In the genomic region with DNA sequence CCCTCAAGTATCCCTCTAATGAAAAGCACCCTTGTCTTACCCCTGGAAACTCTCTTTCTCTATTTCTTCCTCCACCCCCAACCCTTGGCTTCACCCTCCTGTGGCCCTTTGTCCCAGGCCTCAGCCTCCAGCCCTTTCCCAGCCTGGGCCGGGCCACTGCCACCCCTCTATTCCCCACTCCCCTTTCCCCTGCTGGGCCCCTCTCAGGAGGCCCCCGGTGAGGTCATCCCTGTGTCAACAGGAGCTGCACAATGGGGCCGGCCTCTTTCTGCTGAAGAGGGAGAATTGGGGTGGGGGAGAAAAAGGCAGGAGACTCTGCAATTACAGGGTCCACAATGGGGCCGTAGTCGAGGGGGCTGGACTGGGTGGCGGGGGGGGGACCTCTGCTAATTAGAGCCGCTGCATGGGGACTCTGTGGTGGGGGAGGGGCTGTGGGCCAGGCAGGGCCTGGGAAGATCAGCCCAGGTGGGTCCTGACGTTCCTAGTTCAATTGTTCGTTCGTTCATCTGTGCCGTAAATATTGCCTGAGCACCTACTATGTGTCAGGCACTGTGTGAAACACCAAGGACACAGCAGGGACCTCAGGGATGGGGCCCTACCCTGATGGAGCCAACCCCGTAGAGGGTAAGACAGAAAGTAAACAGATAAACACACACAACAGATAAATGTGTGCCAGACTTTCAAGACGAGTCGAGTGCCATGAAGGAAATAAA, we compare ENCODE assay signal across 1 cellular context.
A peak's percentile ranks its signal among the peaks of the same experiment; 100 is the strongest.
TF ChIP-seq lines count a peak whose summit lies in the region.

No MANE protein-coding gene starts in this region.

TF ChIP-seq in HepG2, 621 proteins besides CTCF, POLR2A, EP300 and RAD21 (continued from another document and continues in another):
- TF ChIP-seq, protein P1, sequence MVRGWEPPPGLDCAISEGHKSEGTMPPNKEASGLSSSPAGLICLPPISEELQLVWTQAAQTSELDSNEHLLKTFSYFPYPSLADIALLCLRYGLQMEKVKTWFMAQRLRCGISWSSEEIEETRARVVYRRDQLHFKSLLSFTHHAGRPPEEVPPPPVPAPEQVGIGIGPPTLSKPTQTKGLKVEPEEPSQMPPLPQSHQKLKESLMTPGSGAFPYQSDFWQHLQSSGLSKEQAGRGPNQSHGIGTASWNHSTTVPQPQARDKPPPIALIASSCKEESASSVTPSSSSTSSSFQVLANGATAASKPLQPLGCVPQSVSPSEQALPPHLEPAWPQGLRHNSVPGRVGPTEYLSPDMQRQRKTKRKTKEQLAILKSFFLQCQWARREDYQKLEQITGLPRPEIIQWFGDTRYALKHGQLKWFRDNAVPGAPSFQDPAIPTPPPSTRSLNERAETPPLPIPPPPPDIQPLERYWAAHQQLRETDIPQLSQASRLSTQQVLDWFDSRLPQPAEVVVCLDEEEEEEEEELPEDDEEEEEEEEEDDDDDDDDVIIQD (CRISPR knock-in tag; IDR thresholded peaks at IDR 0.05; ENCODE audit: low read depth), result no peak
- TF ChIP-seq, protein P2, sequence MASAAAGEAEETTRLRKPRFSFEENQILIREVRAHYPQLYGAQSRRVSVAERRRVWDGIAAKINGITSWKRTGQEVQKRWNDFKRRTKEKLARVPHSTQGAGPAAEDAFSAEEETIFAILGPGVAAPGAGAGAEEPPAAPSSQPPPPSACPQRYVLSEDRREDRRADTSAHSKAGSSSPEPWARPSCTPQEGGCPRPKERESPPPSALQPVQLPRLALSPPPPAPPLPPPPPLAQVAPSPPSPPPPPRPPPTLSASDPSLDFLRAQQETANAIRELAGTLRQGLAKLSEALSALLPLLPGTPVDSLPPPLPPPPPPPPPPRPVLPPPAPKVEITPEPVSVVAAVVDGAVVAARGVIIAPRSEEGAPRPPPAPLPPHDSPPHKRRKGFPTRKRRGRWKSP (CRISPR knock-in tag; IDR thresholded peaks at IDR 0.05), result no peak
- TF ChIP-seq, protein P3, sequence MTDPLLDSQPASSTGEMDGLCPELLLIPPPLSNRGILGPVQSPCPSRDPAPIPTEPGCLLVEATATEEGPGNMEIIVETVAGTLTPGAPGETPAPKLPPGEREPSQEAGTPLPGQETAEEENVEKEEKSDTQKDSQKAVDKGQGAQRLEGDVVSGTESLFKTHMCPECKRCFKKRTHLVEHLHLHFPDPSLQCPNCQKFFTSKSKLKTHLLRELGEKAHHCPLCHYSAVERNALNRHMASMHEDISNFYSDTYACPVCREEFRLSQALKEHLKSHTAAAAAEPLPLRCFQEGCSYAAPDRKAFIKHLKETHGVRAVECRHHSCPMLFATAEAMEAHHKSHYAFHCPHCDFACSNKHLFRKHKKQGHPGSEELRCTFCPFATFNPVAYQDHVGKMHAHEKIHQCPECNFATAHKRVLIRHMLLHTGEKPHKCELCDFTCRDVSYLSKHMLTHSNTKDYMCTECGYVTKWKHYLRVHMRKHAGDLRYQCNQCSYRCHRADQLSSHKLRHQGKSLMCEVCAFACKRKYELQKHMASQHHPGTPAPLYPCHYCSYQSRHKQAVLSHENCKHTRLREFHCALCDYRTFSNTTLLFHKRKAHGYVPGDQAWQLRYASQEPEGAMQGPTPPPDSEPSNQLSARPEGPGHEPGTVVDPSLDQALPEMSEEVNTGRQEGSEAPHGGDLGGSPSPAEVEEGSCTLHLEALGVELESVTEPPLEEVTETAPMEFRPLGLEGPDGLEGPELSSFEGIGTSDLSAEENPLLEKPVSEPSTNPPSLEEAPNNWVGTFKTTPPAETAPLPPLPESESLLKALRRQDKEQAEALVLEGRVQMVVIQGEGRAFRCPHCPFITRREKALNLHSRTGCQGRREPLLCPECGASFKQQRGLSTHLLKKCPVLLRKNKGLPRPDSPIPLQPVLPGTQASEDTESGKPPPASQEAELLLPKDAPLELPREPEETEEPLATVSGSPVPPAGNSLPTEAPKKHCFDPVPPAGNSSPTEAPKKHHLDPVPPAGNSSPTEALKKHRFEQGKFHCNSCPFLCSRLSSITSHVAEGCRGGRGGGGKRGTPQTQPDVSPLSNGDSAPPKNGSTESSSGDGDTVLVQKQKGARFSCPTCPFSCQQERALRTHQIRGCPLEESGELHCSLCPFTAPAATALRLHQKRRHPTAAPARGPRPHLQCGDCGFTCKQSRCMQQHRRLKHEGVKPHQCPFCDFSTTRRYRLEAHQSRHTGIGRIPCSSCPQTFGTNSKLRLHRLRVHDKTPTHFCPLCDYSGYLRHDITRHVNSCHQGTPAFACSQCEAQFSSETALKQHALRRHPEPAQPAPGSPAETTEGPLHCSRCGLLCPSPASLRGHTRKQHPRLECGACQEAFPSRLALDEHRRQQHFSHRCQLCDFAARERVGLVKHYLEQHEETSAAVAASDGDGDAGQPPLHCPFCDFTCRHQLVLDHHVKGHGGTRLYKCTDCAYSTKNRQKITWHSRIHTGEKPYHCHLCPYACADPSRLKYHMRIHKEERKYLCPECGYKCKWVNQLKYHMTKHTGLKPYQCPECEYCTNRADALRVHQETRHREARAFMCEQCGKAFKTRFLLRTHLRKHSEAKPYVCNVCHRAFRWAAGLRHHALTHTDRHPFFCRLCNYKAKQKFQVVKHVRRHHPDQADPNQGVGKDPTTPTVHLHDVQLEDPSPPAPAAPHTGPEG (CRISPR knock-in tag; IDR thresholded peaks at IDR 0.05), result no peak
- TF ChIP-seq, protein P4, sequence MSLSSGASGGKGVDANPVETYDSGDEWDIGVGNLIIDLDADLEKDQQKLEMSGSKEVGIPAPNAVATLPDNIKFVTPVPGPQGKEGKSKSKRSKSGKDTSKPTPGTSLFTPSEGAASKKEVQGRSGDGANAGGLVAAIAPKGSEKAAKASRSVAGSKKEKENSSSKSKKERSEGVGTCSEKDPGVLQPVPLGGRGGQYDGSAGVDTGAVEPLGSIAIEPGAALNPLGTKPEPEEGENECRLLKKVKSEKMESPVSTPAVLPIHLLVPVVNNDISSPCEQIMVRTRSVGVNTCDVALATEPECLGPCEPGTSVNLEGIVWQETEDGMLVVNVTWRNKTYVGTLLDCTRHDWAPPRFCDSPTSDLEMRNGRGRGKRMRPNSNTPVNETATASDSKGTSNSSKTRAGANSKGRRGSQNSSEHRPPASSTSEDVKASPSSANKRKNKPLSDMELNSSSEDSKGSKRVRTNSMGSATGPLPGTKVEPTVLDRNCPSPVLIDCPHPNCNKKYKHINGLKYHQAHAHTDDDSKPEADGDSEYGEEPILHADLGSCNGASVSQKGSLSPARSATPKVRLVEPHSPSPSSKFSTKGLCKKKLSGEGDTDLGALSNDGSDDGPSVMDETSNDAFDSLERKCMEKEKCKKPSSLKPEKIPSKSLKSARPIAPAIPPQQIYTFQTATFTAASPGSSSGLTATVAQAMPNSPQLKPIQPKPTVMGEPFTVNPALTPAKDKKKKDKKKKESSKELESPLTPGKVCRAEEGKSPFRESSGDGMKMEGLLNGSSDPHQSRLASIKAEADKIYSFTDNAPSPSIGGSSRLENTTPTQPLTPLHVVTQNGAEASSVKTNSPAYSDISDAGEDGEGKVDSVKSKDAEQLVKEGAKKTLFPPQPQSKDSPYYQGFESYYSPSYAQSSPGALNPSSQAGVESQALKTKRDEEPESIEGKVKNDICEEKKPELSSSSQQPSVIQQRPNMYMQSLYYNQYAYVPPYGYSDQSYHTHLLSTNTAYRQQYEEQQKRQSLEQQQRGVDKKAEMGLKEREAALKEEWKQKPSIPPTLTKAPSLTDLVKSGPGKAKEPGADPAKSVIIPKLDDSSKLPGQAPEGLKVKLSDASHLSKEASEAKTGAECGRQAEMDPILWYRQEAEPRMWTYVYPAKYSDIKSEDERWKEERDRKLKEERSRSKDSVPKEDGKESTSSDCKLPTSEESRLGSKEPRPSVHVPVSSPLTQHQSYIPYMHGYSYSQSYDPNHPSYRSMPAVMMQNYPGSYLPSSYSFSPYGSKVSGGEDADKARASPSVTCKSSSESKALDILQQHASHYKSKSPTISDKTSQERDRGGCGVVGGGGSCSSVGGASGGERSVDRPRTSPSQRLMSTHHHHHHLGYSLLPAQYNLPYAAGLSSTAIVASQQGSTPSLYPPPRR (CRISPR knock-in tag; IDR thresholded peaks at IDR 0.05; ENCODE audit: borderline replicate concordance), result no peak
- TF ChIP-seq ZNF282 (IDR thresholded peaks at IDR 0.05; ENCODE audit: partially characterized antibody) (no peak), ZSCAN29 (CRISPR knock-in tag; conservative IDR thresholded peaks at IDR 0.05) (no peak), EED (CRISPR knock-in tag; IDR thresholded peaks at IDR 0.05) (no peak), TOPORS (CRISPR knock-in tag; IDR thresholded peaks at IDR 0.05) (no peak), ZNF468 (CRISPR knock-in tag; IDR thresholded peaks at IDR 0.05) (no peak), NFYB (CRISPR knock-in tag; IDR thresholded peaks at IDR 0.05) (no peak), RBM22 (optimal IDR thresholded peaks at IDR 0.05; ENCODE audit: low read length) (no peak), MED8 (CRISPR knock-in tag; IDR thresholded peaks at IDR 0.05; ENCODE audit: insufficient replicate concordance) (no peak), ZNF552 (CRISPR knock-in tag; IDR thresholded peaks at IDR 0.05; ENCODE audit: borderline replicate concordance) (no peak), ZNF446 (CRISPR knock-in tag; IDR thresholded peaks at IDR 0.05) (no peak), GATAD1 (CRISPR knock-in tag; IDR thresholded peaks at IDR 0.05) (no peak), NFRKB (IDR thresholded peaks at IDR 0.05) (no peak), ZC3H13 (CRISPR knock-in tag; IDR thresholded peaks at IDR 0.05) (no peak), ZFP36 (IDR thresholded peaks at IDR 0.05; ENCODE audit: borderline replicate concordance, low read depth, low read length, partially characterized antibody) (no peak), SRSF4 (IDR thresholded peaks at IDR 0.05; ENCODE audit: low read depth, low read length, poor library complexity, severe bottlenecking) (no peak), IRF2 (CRISPR knock-in tag; IDR thresholded peaks at IDR 0.05) (peak; percentile 45; the same call in 1 of the 2 replicates)
- TF ChIP-seq, protein P5, sequence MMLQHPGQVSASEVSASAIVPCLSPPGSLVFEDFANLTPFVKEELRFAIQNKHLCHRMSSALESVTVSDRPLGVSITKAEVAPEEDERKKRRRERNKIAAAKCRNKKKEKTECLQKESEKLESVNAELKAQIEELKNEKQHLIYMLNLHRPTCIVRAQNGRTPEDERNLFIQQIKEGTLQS (CRISPR knock-in tag; IDR thresholded peaks at IDR 0.05), result peak; percentile 99
- TF ChIP-seq, protein P6, sequence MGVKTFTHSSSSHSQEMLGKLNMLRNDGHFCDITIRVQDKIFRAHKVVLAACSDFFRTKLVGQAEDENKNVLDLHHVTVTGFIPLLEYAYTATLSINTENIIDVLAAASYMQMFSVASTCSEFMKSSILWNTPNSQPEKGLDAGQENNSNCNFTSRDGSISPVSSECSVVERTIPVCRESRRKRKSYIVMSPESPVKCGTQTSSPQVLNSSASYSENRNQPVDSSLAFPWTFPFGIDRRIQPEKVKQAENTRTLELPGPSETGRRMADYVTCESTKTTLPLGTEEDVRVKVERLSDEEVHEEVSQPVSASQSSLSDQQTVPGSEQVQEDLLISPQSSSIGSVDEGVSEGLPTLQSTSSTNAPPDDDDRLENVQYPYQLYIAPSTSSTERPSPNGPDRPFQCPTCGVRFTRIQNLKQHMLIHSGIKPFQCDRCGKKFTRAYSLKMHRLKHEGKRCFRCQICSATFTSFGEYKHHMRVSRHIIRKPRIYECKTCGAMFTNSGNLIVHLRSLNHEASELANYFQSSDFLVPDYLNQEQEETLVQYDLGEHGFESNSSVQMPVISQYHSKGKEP (CRISPR knock-in tag; IDR thresholded peaks at IDR 0.05), result no peak
- TF ChIP-seq, protein P7, sequence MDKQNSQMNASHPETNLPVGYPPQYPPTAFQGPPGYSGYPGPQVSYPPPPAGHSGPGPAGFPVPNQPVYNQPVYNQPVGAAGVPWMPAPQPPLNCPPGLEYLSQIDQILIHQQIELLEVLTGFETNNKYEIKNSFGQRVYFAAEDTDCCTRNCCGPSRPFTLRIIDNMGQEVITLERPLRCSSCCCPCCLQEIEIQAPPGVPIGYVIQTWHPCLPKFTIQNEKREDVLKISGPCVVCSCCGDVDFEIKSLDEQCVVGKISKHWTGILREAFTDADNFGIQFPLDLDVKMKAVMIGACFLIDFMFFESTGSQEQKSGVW (CRISPR knock-in tag; IDR thresholded peaks at IDR 0.05; ENCODE audit: borderline replicate concordance), result no peak
- TF ChIP-seq, protein P8, sequence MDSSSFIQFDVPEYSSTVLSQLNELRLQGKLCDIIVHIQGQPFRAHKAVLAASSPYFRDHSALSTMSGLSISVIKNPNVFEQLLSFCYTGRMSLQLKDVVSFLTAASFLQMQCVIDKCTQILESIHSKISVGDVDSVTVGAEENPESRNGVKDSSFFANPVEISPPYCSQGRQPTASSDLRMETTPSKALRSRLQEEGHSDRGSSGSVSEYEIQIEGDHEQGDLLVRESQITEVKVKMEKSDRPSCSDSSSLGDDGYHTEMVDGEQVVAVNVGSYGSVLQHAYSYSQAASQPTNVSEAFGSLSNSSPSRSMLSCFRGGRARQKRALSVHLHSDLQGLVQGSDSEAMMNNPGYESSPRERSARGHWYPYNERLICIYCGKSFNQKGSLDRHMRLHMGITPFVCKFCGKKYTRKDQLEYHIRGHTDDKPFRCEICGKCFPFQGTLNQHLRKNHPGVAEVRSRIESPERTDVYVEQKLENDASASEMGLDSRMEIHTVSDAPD (CRISPR knock-in tag; IDR thresholded peaks at IDR 0.05), result no peak
- TF ChIP-seq, protein P9, sequence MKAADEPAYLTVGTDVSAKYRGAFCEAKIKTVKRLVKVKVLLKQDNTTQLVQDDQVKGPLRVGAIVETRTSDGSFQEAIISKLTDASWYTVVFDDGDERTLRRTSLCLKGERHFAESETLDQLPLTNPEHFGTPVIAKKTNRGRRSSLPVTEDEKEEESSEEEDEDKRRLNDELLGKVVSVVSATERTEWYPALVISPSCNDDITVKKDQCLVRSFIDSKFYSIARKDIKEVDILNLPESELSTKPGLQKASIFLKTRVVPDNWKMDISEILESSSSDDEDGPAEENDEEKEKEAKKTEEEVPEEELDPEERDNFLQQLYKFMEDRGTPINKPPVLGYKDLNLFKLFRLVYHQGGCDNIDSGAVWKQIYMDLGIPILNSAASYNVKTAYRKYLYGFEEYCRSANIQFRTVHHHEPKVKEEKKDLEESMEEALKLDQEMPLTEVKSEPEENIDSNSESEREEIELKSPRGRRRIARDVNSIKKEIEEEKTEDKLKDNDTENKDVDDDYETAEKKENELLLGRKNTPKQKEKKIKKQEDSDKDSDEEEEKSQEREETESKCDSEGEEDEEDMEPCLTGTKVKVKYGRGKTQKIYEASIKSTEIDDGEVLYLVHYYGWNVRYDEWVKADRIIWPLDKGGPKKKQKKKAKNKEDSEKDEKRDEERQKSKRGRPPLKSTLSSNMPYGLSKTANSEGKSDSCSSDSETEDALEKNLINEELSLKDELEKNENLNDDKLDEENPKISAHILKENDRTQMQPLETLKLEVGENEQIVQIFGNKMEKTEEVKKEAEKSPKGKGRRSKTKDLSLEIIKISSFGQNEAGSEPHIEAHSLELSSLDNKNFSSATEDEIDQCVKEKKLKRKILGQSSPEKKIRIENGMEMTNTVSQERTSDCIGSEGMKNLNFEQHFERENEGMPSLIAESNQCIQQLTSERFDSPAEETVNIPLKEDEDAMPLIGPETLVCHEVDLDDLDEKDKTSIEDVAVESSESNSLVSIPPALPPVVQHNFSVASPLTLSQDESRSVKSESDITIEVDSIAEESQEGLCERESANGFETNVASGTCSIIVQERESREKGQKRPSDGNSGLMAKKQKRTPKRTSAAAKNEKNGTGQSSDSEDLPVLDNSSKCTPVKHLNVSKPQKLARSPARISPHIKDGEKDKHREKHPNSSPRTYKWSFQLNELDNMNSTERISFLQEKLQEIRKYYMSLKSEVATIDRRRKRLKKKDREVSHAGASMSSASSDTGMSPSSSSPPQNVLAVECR (CRISPR knock-in tag; IDR thresholded peaks at IDR 0.05; ENCODE audit: borderline replicate concordance), result no peak; the same call in 1 of the 2 replicates
